In the genomic region with DNA sequence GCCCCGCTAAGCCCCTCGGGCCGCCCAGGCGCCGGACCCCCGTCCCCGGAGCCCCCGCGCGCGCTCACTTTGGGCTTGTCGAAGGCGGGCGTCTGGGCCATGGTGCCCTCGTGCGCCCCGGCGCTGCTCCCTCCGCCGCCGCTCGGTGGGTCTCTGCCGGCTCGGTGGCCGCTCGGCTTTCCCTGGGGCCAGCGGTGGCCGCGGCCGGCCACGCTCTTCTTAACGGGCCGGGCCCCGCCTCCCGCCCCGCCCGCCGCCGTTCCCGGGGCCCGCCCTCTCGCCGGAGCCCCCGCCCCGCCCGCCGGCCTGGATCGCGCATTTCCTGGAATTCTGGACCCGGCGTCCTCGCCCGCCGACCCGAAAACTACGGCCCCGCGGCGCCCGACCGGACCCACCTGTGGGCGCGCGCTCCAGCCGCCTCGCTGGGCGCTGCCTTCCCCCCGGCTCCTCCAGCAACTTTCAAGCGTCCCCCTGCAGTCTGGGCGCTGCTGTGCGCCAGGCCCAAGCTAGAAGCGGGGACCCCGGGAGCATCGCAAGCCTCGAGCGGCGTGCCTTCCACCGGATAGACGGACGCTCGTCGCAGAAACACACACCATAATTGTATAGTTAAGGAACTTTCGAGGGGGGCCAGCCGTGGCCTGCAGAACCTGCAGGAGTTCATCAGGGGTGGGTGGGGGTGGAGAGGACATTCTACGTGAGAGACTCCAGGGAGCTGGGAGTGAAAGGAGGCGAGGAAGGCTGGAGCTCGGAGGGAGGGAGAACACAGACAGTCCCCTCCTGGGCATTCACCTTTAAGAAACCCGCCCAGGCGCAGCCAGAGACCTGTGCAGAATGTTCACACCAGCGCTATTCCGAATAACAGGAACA, we compare ENCODE assay signal across 1 cellular context.
TF ChIP-seq lines count a peak whose summit lies in the region.

ADA (minus strand) TSS at position 193 of the 867 bp plus-strand sequence; CDS start at position 101, 92 bp downstream.

TF ChIP-seq in HepG2, 621 proteins besides CTCF, POLR2A, EP300 and RAD21 (continued from another document and continues in another):
- TF ChIP-seq, protein P1, sequence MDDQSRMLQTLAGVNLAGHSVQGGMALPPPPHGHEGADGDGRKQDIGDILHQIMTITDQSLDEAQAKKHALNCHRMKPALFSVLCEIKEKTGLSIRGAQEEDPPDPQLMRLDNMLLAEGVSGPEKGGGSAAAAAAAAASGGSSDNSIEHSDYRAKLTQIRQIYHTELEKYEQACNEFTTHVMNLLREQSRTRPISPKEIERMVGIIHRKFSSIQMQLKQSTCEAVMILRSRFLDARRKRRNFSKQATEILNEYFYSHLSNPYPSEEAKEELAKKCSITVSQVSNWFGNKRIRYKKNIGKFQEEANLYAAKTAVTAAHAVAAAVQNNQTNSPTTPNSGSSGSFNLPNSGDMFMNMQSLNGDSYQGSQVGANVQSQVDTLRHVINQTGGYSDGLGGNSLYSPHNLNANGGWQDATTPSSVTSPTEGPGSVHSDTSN (CRISPR knock-in tag; IDR thresholded peaks at IDR 0.05; ENCODE audit: borderline replicate concordance): no peak
- TF ChIP-seq ZNF878 (CRISPR knock-in tag; IDR thresholded peaks at IDR 0.05) (no peak), ZNF292 (CRISPR knock-in tag; IDR thresholded peaks at IDR 0.05; ENCODE audit: borderline replicate concordance, low read depth) (no peak; the same call in 1 of the 2 replicates), ZNF225 (CRISPR knock-in tag; IDR thresholded peaks at IDR 0.05) (peak; percentile 42), ZNF841 (CRISPR knock-in tag; IDR thresholded peaks at IDR 0.05; ENCODE audit: borderline replicate concordance) (no peak), RNF2 (conservative IDR thresholded peaks at IDR 0.05; ENCODE audit: low read depth) (no peak), NFIC (IDR thresholded peaks at IDR 0.05; ENCODE audit: low read length) (no peak), ZNF510 (CRISPR knock-in tag; IDR thresholded peaks at IDR 0.05; ENCODE audit: low read depth) (peak; percentile 44; the same call in 1 of the 2 replicates), ZNF335 (CRISPR knock-in tag; IDR thresholded peaks at IDR 0.05) (no peak; the same call in 1 of the 2 replicates), FOXO4 (CRISPR knock-in tag; conservative IDR thresholded peaks at IDR 0.05) (no peak), CC2D1A (CRISPR knock-in tag; IDR thresholded peaks at IDR 0.05) (no peak), ZNF781 (CRISPR knock-in tag; IDR thresholded peaks at IDR 0.05; ENCODE audit: borderline replicate concordance, not compliant biosample characterization) (no peak), THYN1 (CRISPR knock-in tag; IDR thresholded peaks at IDR 0.05; ENCODE audit: borderline replicate concordance, low read depth) (no peak), HMGA1 (CRISPR knock-in tag; conservative IDR thresholded peaks at IDR 0.05) (no peak), ZNF780A (CRISPR knock-in tag; IDR thresholded peaks at IDR 0.05) (no peak), ATF7-NPFF (CRISPR knock-in tag; IDR thresholded peaks at IDR 0.05; ENCODE audit: low read depth) (no peak; the same call in 1 of the 2 replicates), FOXA3 (CRISPR knock-in tag; IDR thresholded peaks at IDR 0.05) (no peak), EEA1 (CRISPR knock-in tag; IDR thresholded peaks at IDR 0.05; ENCODE audit: borderline replicate concordance) (no peak), ZNF260 (CRISPR knock-in tag; IDR thresholded peaks at IDR 0.05; ENCODE audit: borderline replicate concordance, low read depth) (no peak), ZMYM2 (CRISPR knock-in tag; IDR thresholded peaks at IDR 0.05) (0 out of 2 replicates have a peak, but pooled peaks have one; percentile 22), ZNF550 (CRISPR knock-in tag; IDR thresholded peaks at IDR 0.05; ENCODE audit: borderline replicate concordance) (no peak), PAF1 (CRISPR knock-in tag; IDR thresholded peaks at IDR 0.05) (no peak), MEIS2 (CRISPR knock-in tag; IDR thresholded peaks at IDR 0.05) (no peak)
- TF ChIP-seq, protein P2, sequence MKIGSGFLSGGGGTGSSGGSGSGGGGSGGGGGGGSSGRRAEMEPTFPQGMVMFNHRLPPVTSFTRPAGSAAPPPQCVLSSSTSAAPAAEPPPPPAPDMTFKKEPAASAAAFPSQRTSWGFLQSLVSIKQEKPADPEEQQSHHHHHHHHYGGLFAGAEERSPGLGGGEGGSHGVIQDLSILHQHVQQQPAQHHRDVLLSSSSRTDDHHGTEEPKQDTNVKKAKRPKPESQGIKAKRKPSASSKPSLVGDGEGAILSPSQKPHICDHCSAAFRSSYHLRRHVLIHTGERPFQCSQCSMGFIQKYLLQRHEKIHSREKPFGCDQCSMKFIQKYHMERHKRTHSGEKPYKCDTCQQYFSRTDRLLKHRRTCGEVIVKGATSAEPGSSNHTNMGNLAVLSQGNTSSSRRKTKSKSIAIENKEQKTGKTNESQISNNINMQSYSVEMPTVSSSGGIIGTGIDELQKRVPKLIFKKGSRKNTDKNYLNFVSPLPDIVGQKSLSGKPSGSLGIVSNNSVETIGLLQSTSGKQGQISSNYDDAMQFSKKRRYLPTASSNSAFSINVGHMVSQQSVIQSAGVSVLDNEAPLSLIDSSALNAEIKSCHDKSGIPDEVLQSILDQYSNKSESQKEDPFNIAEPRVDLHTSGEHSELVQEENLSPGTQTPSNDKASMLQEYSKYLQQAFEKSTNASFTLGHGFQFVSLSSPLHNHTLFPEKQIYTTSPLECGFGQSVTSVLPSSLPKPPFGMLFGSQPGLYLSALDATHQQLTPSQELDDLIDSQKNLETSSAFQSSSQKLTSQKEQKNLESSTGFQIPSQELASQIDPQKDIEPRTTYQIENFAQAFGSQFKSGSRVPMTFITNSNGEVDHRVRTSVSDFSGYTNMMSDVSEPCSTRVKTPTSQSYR (CRISPR knock-in tag; IDR thresholded peaks at IDR 0.05; ENCODE audit: borderline replicate concordance): no peak
- TF ChIP-seq, protein P3, sequence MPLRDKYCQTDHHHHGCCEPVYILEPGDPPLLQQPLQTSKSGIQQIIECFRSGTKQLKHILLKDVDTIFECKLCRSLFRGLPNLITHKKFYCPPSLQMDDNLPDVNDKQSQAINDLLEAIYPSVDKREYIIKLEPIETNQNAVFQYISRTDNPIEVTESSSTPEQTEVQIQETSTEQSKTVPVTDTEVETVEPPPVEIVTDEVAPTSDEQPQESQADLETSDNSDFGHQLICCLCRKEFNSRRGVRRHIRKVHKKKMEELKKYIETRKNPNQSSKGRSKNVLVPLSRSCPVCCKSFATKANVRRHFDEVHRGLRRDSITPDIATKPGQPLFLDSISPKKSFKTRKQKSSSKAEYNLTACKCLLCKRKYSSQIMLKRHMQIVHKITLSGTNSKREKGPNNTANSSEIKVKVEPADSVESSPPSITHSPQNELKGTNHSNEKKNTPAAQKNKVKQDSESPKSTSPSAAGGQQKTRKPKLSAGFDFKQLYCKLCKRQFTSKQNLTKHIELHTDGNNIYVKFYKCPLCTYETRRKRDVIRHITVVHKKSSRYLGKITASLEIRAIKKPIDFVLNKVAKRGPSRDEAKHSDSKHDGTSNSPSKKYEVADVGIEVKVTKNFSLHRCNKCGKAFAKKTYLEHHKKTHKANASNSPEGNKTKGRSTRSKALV (CRISPR knock-in tag; IDR thresholded peaks at IDR 0.05): peak; percentile 8; the same call in 1 of the 2 replicates
- TF ChIP-seq, protein P4, sequence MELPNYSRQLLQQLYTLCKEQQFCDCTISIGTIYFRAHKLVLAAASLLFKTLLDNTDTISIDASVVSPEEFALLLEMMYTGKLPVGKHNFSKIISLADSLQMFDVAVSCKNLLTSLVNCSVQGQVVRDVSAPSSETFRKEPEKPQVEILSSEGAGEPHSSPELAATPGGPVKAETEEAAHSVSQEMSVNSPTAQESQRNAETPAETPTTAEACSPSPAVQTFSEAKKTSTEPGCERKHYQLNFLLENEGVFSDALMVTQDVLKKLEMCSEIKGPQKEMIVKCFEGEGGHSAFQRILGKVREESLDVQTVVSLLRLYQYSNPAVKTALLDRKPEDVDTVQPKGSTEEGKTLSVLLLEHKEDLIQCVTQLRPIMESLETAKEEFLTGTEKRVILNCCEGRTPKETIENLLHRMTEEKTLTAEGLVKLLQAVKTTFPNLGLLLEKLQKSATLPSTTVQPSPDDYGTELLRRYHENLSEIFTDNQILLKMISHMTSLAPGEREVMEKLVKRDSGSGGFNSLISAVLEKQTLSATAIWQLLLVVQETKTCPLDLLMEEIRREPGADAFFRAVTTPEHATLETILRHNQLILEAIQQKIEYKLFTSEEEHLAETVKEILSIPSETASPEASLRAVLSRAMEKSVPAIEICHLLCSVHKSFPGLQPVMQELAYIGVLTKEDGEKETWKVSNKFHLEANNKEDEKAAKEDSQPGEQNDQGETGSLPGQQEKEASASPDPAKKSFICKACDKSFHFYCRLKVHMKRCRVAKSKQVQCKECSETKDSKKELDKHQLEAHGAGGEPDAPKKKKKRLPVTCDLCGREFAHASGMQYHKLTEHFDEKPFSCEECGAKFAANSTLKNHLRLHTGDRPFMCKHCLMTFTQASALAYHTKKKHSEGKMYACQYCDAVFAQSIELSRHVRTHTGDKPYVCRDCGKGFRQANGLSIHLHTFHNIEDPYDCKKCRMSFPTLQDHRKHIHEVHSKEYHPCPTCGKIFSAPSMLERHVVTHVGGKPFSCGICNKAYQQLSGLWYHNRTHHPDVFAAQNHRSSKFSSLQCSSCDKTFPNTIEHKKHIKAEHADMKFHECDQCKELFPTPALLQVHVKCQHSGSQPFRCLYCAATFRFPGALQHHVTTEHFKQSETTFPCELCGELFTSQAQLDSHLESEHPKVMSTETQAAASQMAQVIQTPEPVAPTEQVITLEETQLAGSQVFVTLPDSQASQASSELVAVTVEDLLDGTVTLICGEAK (IDR thresholded peaks at IDR 0.05): no peak
- TF ChIP-seq, protein P4 (CRISPR knock-in tag; IDR thresholded peaks at IDR 0.05): peak; percentile 85
- TF ChIP-seq, protein P5, sequence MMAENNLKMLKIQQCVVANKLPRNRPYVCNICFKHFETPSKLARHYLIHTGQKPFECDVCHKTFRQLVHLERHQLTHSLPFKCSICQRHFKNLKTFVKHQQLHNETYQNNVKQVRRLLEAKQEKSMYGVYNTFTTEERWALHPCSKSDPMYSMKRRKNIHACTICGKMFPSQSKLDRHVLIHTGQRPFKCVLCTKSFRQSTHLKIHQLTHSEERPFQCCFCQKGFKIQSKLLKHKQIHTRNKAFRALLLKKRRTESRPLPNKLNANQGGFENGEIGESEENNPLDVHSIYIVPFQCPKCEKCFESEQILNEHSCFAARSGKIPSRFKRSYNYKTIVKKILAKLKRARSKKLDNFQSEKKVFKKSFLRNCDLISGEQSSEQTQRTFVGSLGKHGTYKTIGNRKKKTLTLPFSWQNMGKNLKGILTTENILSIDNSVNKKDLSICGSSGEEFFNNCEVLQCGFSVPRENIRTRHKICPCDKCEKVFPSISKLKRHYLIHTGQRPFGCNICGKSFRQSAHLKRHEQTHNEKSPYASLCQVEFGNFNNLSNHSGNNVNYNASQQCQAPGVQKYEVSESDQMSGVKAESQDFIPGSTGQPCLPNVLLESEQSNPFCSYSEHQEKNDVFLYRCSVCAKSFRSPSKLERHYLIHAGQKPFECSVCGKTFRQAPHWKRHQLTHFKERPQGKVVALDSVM (CRISPR knock-in tag; IDR thresholded peaks at IDR 0.05): 0 out of 2 replicates have a peak, but pooled peaks have one; percentile 28
- TF ChIP-seq, protein P6, sequence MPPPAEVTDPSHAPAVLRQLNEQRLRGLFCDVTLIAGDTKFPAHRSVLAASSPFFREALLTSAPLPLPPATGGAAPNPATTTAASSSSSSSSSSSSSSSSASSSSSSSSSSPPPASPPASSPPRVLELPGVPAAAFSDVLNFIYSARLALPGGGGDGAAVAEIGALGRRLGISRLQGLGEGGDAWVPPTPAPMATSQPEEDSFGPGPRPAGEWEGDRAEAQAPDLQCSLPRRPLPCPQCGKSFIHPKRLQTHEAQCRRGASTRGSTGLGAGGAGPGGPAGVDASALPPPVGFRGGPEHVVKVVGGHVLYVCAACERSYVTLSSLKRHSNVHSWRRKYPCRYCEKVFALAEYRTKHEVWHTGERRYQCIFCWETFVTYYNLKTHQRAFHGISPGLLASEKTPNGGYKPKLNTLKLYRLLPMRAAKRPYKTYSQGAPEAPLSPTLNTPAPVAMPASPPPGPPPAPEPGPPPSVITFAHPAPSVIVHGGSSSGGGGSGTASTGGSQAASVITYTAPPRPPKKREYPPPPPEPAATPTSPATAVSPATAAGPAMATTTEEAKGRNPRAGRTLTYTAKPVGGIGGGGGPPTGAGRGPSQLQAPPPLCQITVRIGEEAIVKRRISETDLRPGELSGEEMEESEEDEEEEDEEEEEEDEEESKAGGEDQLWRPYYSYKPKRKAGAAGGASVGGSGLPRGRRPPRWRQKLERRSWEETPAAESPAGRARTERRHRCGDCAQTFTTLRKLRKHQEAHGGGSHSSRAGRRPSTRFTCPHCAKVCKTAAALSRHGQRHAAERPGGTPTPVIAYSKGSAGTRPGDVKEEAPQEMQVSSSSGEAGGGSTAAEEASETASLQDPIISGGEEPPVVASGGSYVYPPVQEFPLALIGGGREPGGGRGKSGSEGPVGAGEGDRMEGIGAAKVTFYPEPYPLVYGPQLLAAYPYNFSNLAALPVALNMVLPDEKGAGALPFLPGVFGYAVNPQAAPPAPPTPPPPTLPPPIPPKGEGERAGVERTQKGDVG (CRISPR knock-in tag; IDR thresholded peaks at IDR 0.05; ENCODE audit: borderline replicate concordance): no peak
